ENCODE assay signal across 13 cellular contexts in genomic region chr1:162087574-162087973, GRCh38. TPM values are rescaled to one million over a fixed set of nuclear protein-coding genes. Genes with fewer than 3 reads are reported as not detected.
DNase-seq lines count a peak whose midpoint lies in the region; ATAC-seq and TF ChIP-seq lines count a peak whose summit lies in the region.
"Had no signal": no experiment of that assay in that cellular context is flagged by ENCODE, and none has a peak within 500 bp of the region (broad histone marks: within the 10 kb centered on the region; RNA-seq: fewer than 3 reads in every experiment).

No MANE protein-coding gene starts in this region.

- H3K4me3 ChIP-seq in Panc1 (ENCODE audit: low read depth in 2 of 2, low read length in 2 of 2): no peak overlapping the region
- no peak overlapping the region for H3K4me3 ChIP-seq in liver (ENCODE audit: low read depth in 1 of 3, low read length in 3 of 3)
- no peak overlapping the region for H3K4me3 ChIP-seq in GM23338
- H3K4me3 ChIP-seq: A549, GM23248 had no signal

- peaks cover 14% of the 10 kb centered on the region for H3K27me3 Mint-ChIP-seq in GM23338 (ENCODE audit: insufficient read depth, low read depth, poor library complexity)

- DNase-seq in Panc1 (ENCODE audit: low read depth, low spot score) (no peak), islet precursor cell (peak; percentile 57), GM23338 (ENCODE audit: low spot score) (no peak)
- DNase-seq in stimulated activated CD4-positive, alpha-beta T cell treated with anti-CD3 and anti-CD28 coated beads, Interleukin-12 subunit alpha, Interleukin-12 subunit beta, amount 100 ng/mL, for 4 hours: no peak
- DNase-seq: BE2C; CD4-positive, alpha-beta memory T cell; GF-D8; H9 had no signal

- H3K9me2 ChIP-seq in GM23338 (ENCODE audit: insufficient read depth): no peaks in the 10 kb centered on the region

- no peak for ATAC-seq in Panc1
- no peak for ATAC-seq in GM21528 (IDR thresholded peaks at IDR 0.05; ENCODE audit: low FRiP score, unreplicated experiment)
- no peak for ATAC-seq in GM23338
- ATAC-seq: A549 had no signal

- CTCF ChIA-PET in Panc1 (lab: Charles Lee): no interaction called here

- no peak overlapping the region for H3K27ac Mint-ChIP-seq in GM23338
- H3K27ac Mint-ChIP-seq: CD4-positive, alpha-beta memory T cell; H9 had no signal

- H3K36me3 Mint-ChIP-seq in GM23338 (ENCODE audit: low read depth): peaks cover 17% of the 10 kb centered on the region; the same call in 2 of the 3 replicates
- H3K36me3 Mint-ChIP-seq: CD4-positive, alpha-beta memory T cell had no signal

- H3K4me2 ChIP-seq in GM23338: no peak overlapping the region
- H3K4me2 ChIP-seq: A549 had no signal

- peaks cover 34% of the 10 kb centered on the region for H3K79me2 ChIP-seq in GM23338 (replicated peaks; ENCODE audit: insufficient read depth)

- H3K9ac ChIP-seq in liver (ENCODE audit: low read depth in 1 of 2, low read length in 2 of 2): peak overlapping the region in 1 of 2 donors; percentile 4
- H3K9ac ChIP-seq: GM23248 had no signal

- H3K4me3 Mint-ChIP-seq in GM23338: no peak overlapping the region
- H3K4me3 Mint-ChIP-seq: CD4-positive, alpha-beta memory T cell; H9 had no signal

- H3K36me3 ChIP-seq in Panc1 (ENCODE audit: control insufficient read depth, insufficient read depth, low read length): no peaks in the 10 kb centered on the region; the same call in 1 of the 2 replicates
- H3K36me3 ChIP-seq in liver (ENCODE audit: control insufficient read depth in 4 of 4, insufficient read depth in 3 of 4, low read depth in 1 of 4, low read length in 3 of 4): no peaks in the 10 kb centered on the region
- no peaks in the 10 kb centered on the region for H3K36me3 ChIP-seq in GM23338 (ENCODE audit: insufficient read depth)
- H3K36me3 ChIP-seq: BE2C had no signal

- POLR2A ChIA-PET in Panc1 (lab: Charles Lee): interaction anchor here (0.6 kb wide), 1 partner anchor 29 kb away, joined by 3 read pairs; no protein-coding TSS in a partner anchor

- H3K27me3 ChIP-seq in Panc1 (ENCODE audit: control insufficient read depth, insufficient read depth, low read length): no peaks in the 10 kb centered on the region
- H3K27me3 ChIP-seq in liver (ENCODE audit: control insufficient read depth in 4 of 4, insufficient read depth in 4 of 4, low read length in 3 of 4): no peaks in the 10 kb centered on the region
- H3K27me3 ChIP-seq in GM23338 (ENCODE audit: insufficient read depth): peaks cover 20% of the 10 kb centered on the region
- H3K27me3 ChIP-seq: BE2C had no signal

- intact Hi-C loops in Panc1 (cut with micrococcal nuclease; ENCODE audit: unreplicated experiment): no loop called here

- H3K9me3 ChIP-seq in Panc1 (ENCODE audit: control insufficient read depth, insufficient read depth, low read depth, low read length) (no peaks in the 10 kb centered on the region), liver (ENCODE audit: control insufficient read depth in 4 of 4, low read length in 3 of 4) (no peaks in the 10 kb centered on the region)
- H3K9me3 ChIP-seq: A549, BE2C had no signal

- H3K27ac ChIP-seq in Panc1 (ENCODE audit: low read length) (peak overlapping the region; percentile 64), liver (ENCODE audit: low read depth in 1 of 2, low read length in 2 of 2) (peak overlapping the region; percentile 14 to 64), GM23338 (ENCODE audit: low read depth) (no peak overlapping the region)
- H3K27ac ChIP-seq: A549, C4-2B, GM23248 had no signal

- in situ Hi-C loops in Panc1 (cut with HindIII; ENCODE audit: low pct_unique_long_range_greater_than_20kb, low sequenced_read_pairs): no loop called here

- 47% methylated on average over 1 of the region's 1 CpG for WGBS in liver

- TF ChIP-seq CTCF in Panc1 (IDR thresholded peaks at IDR 0.05) (no peak), liver (IDR thresholded peaks at IDR 0.05; ENCODE audit: low read depth, low read length, missing input control) (no peak), GM23338 (conservative IDR thresholded peaks at IDR 0.05; ENCODE audit: low read depth in 2 of 2) (no peak)

- H2AFZ ChIP-seq in GM23338: no peak overlapping the region
- H2AFZ ChIP-seq: GM23248 had no signal

- H3F3A ChIP-seq in GM23338 (replicated peaks; ENCODE audit: low read depth): no peaks in the 10 kb centered on the region

- peaks cover 66% of the 10 kb centered on the region for H3K4me1 ChIP-seq in Panc1 (ENCODE audit: control insufficient read depth, insufficient read depth, low read length)
- peaks cover 15 to 36% (median 32%) of the 10 kb centered on the region in 4 donors for H3K4me1 ChIP-seq in liver (ENCODE audit: control insufficient read depth in 4 of 4, insufficient read depth in 4 of 4, low read length in 3 of 4)
- H3K4me1 ChIP-seq in GM23338 (ENCODE audit: insufficient read depth): peaks cover 11% of the 10 kb centered on the region
- H3K4me1 ChIP-seq: A549 had no signal

- H4K20me1 ChIP-seq in GM23338 (replicated peaks; ENCODE audit: insufficient read depth): no peaks in the 10 kb centered on the region; the same call in 1 of the 2 replicates

- peak in 1 of 2 donors; percentile 33 for TF ChIP-seq RAD21 in liver (IDR thresholded peaks at IDR 0.05)

- H3K9me3 Mint-ChIP-seq in GM23338: peaks cover 4% of the 10 kb centered on the region; the same call in 2 of the 3 replicates

- H3K4me1 Mint-ChIP-seq in GM23338: peaks cover 33% of the 10 kb centered on the region
- H3K4me1 Mint-ChIP-seq: CD4-positive, alpha-beta memory T cell had no signal

- no TSS peak for BruUV-seq in Panc1 (replicated peaks; lab: Mats Ljungman, UMichigan)

TF ChIP-seq in liver, 16 proteins besides CTCF, POLR2A, EP300 and RAD21 (continues in another document):
- TF ChIP-seq NR2F2 (IDR thresholded peaks at IDR 0.05) (no peak), JUND (IDR thresholded peaks at IDR 0.05) (no peak), SP1 (IDR thresholded peaks at IDR 0.05) (peak; percentile 8), TAF1 (conservative IDR thresholded peaks at IDR 0.05) (no peak), YY1 (IDR thresholded peaks at IDR 0.05) (no peak), EGR1 (IDR thresholded peaks at IDR 0.05; ENCODE audit: low read depth in 2 of 2) (peak; percentile 41 to 71)
- TF ChIP-seq, protein P1, sequence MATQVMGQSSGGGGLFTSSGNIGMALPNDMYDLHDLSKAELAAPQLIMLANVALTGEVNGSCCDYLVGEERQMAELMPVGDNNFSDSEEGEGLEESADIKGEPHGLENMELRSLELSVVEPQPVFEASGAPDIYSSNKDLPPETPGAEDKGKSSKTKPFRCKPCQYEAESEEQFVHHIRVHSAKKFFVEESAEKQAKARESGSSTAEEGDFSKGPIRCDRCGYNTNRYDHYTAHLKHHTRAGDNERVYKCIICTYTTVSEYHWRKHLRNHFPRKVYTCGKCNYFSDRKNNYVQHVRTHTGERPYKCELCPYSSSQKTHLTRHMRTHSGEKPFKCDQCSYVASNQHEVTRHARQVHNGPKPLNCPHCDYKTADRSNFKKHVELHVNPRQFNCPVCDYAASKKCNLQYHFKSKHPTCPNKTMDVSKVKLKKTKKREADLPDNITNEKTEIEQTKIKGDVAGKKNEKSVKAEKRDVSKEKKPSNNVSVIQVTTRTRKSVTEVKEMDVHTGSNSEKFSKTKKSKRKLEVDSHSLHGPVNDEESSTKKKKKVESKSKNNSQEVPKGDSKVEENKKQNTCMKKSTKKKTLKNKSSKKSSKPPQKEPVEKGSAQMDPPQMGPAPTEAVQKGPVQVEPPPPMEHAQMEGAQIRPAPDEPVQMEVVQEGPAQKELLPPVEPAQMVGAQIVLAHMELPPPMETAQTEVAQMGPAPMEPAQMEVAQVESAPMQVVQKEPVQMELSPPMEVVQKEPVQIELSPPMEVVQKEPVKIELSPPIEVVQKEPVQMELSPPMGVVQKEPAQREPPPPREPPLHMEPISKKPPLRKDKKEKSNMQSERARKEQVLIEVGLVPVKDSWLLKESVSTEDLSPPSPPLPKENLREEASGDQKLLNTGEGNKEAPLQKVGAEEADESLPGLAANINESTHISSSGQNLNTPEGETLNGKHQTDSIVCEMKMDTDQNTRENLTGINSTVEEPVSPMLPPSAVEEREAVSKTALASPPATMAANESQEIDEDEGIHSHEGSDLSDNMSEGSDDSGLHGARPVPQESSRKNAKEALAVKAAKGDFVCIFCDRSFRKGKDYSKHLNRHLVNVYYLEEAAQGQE (IDR thresholded peaks at IDR 0.05): no peak

TF ChIP-seq in GM23338, 12 proteins besides CTCF, POLR2A, EP300 and RAD21:
- TF ChIP-seq POLR2AphosphoS5 (IDR thresholded peaks at IDR 0.05; ENCODE audit: low read depth): no peak

RNA-seq across cellular contexts. Expression of gene NOS1AP, which starts 18.1 kb away (rescaled TPM):
- total RNA-seq in Panc1 (2021; ENCODE audit: unreplicated experiment) (27.9 TPM), liver (10 to 100 TPM in 1 of 2 donors, 1 to 10 TPM in 1; 1.4 to 13.0 TPM)
- polyA plus RNA-seq in Panc1 (2012; ENCODE audit: insufficient read length): 20.0 TPM
- polyA plus RNA-seq in liver (1 to 10 TPM; 3.5 to 5.5 TPM), GM23338 (2016; fragmentation: Nextera tagmentation; extraction: Ambion mirVana) (5.8 and 6.6 TPM in 2 replicates)
- 3.5 and 5.8 TPM in 2 replicates for total RNA-seq in GM23338 (2014; rRNA removed; shearing (Covaris generic))
- total RNA-seq: CD4-positive, alpha-beta memory T cell; GM23248 had no signal
- polyA plus RNA-seq: CD4-positive, alpha-beta memory T cell had no signal
